In genomic region chr11:122703541-122704272, GRCh38 we compare ENCODE assay signal across 15 cellular contexts. TPM values are rescaled to one million over a fixed set of nuclear protein-coding genes. Genes with fewer than 3 reads are reported as not detected.
DNase-seq lines count a peak whose midpoint lies in the region; ATAC-seq and TF ChIP-seq lines count a peak whose summit lies in the region.
"Had no signal": no experiment of that assay in that cellular context is flagged by ENCODE, and none has a peak within 500 bp of the region (broad histone marks: within the 10 kb centered on the region; RNA-seq: fewer than 3 reads in every experiment).

No MANE protein-coding gene starts in this region.

- H3K79me2 ChIP-seq in DND-41 (ENCODE audit: insufficient read depth, low read length) = peaks cover 90% of the 10 kb centered on the region

- H3K27me3 Mint-ChIP-seq in CD4-positive, CD25-positive, alpha-beta regulatory T cell = no peaks in the 10 kb centered on the region
- H3K27me3 Mint-ChIP-seq in naive B cell = peaks cover 0 to 3% (median 0%) of the 10 kb centered on the region in 3 donors

- H3K36me3 Mint-ChIP-seq in CD4-positive, CD25-positive, alpha-beta regulatory T cell = peaks cover 39% of the 10 kb centered on the region
- H3K36me3 Mint-ChIP-seq in naive B cell = no peaks in the 10 kb centered on the region
- H3K36me3 Mint-ChIP-seq: memory B cell had no signal

- H3K4me1 ChIP-seq in CD4-positive, CD25-positive, alpha-beta regulatory T cell (ENCODE audit: control insufficient read depth, insufficient read depth, low read length, poor library complexity, severe bottlenecking) = peaks cover 32% of the 10 kb centered on the region
- H3K4me1 ChIP-seq in DND-41 (ENCODE audit: insufficient read depth, low read length) = peaks cover 25% of the 10 kb centered on the region

- H3K4me1 Mint-ChIP-seq in CD4-positive, CD25-positive, alpha-beta regulatory T cell = peaks cover 47 to 80% (median 61%) of the 10 kb centered on the region in 4 donors
- H3K4me1 Mint-ChIP-seq in naive B cell = peaks cover 30 to 53% (median 49%) of the 10 kb centered on the region in 3 donors

- H3K27ac Mint-ChIP-seq in CD4-positive, CD25-positive, alpha-beta regulatory T cell = peak overlapping the region; percentile 27 to 95 (median 86)
- peak overlapping the region in 4 of 6 donors; percentile 15 to 60 (median 22) for H3K27ac Mint-ChIP-seq in naive B cell
- H3K27ac Mint-ChIP-seq: memory B cell had no signal

- no peak overlapping the region for H3K4me2 ChIP-seq in DND-41 (ENCODE audit: insufficient read depth, low read length)

- H3K4me3 ChIP-seq in CD4-positive, CD25-positive, alpha-beta regulatory T cell (ENCODE audit: low read depth, low read length) = peak overlapping the region; percentile 45
- H3K4me3 ChIP-seq in DND-41 (ENCODE audit: low read depth in 1 of 2, low read length in 2 of 2) = no peak overlapping the region
- H3K4me3 ChIP-seq: thoracic aorta had no signal

- no peaks in the 10 kb centered on the region for H4K20me1 ChIP-seq in DND-41 (ENCODE audit: insufficient read depth, low read length)

- peak in 1 of 3 donors; percentile 47 for DNase-seq in CD4-positive, CD25-positive, alpha-beta regulatory T cell
- no peak for DNase-seq in DND-41
- peak in 2 of 3 experiments; percentile 30 to 52 for DNase-seq in activated CD8-positive, alpha-beta memory T cell treated with anti-CD3 and anti-CD28 coated beads for 48 hours (ENCODE audit: low read depth in 2 of 3, low spot score in 2 of 3)
- no peak for DNase-seq in naive B cell
- no peak for DNase-seq in SW480 (ENCODE audit: low spot score)
- no peak for DNase-seq in HuH-7.5 (ENCODE audit: low spot score)
- DNase-seq: EL, NCI-H146, nucleus accumbens, OCI-M1, SW 1271 had no signal

- H2AFZ ChIP-seq in DND-41 (ENCODE audit: low read depth, low read length) = no peak overlapping the region

- TF ChIP-seq CTCF in DND-41 (IDR thresholded peaks at IDR 0.05; ENCODE audit: borderline replicate concordance, extremely low read depth, low read length, poor library complexity, severe bottlenecking) = no peak

- no peaks in the 10 kb centered on the region for H3K27me3 ChIP-seq in CD4-positive, CD25-positive, alpha-beta regulatory T cell (ENCODE audit: control insufficient read depth, insufficient read depth, low read length)
- H3K27me3 ChIP-seq in DND-41 (ENCODE audit: insufficient read depth, low read length, poor library complexity) = no peaks in the 10 kb centered on the region

- H3K9ac ChIP-seq in DND-41 (ENCODE audit: low read depth, low read length) = no peak overlapping the region

- H3K36me3 ChIP-seq in CD4-positive, CD25-positive, alpha-beta regulatory T cell (ENCODE audit: control insufficient read depth, insufficient read depth, low read length) = no peaks in the 10 kb centered on the region
- peaks cover 22% of the 10 kb centered on the region for H3K36me3 ChIP-seq in DND-41 (ENCODE audit: insufficient read depth, low read length)
- H3K36me3 ChIP-seq: thoracic aorta had no signal

- peak overlapping the region; percentile 30 for H3K27ac ChIP-seq in CD4-positive, CD25-positive, alpha-beta regulatory T cell (ENCODE audit: insufficient read depth, low read length, poor library complexity, severe bottlenecking)
- H3K27ac ChIP-seq in DND-41 (ENCODE audit: low read length) = peak overlapping the region; percentile 64
- H3K27ac ChIP-seq: epithelial cell of prostate, thoracic aorta had no signal

- H3K4me3 Mint-ChIP-seq in CD4-positive, CD25-positive, alpha-beta regulatory T cell = peak overlapping the region; percentile 52 to 84 (median 74)
- H3K4me3 Mint-ChIP-seq in naive B cell = no peak overlapping the region
- H3K4me3 Mint-ChIP-seq: memory B cell had no signal

- peaks cover 0 to 4% (median 0%) of the 10 kb centered on the region in 7 donors for H3K9me3 Mint-ChIP-seq in CD4-positive, CD25-positive, alpha-beta regulatory T cell
- peaks cover 0 to 3% (median 0%) of the 10 kb centered on the region in 7 donors for H3K9me3 Mint-ChIP-seq in naive B cell
- H3K9me3 Mint-ChIP-seq: memory B cell had no signal

- H3K9me3 ChIP-seq in CD4-positive, CD25-positive, alpha-beta regulatory T cell (ENCODE audit: control insufficient read depth in 2 of 2, low read length in 2 of 2) = no peaks in the 10 kb centered on the region
- H3K9me3 ChIP-seq in DND-41 (ENCODE audit: insufficient read depth, low read length, severe bottlenecking) = no peaks in the 10 kb centered on the region
- H3K9me3 ChIP-seq: thoracic aorta had no signal

- ATAC-seq in CD4-positive, CD25-positive, alpha-beta regulatory T cell (ENCODE audit: low read depth in 2 of 2) = peak; percentile 49 to 72
- ATAC-seq in DND-41 (ENCODE audit: insufficient read depth, low read depth) (no peak), naive B cell (ENCODE audit: low read depth in 2 of 2) (no peak), GM18909 (IDR thresholded peaks at IDR 0.05; ENCODE audit: poor library complexity, unreplicated experiment) (no peak)

RNA-seq across cellular contexts. Expression of gene UBASH3B, which starts 48.2 kb away (rescaled TPM):
- total RNA-seq in CD4-positive, CD25-positive, alpha-beta regulatory T cell = 57.6 TPM
- polyA plus RNA-seq in CD4-positive, CD25-positive, alpha-beta regulatory T cell = 10 to 100 TPM; 14.2 to 21.4 (median 18.1) TPM
- 1 to 10 TPM; 2.2 to 5.5 (median 3.9) TPM for polyA plus RNA-seq in naive B cell (ENCODE audit: low read depth in 6 of 6)

Comparison
In these comparisons a context has a peak if more than half of its experiments do, and no peak if none do; other contexts are left out.
1. ATAC-seq: peak in CD4-positive, CD25-positive, alpha-beta regulatory T cell (2 of 2); none in DND-41 (single experiment), naive B cell (0 of 2) and GM18909 (single experiment).
2. DNase-seq: peak in activated CD8-positive, alpha-beta memory T cell treated with anti-CD3 and anti-CD28 coated beads for 48 hours (2 of 3); none in DND-41 (single experiment), naive B cell (single experiment), SW480 (single experiment) and HuH-7.5 (single experiment).
3. H3K4me3 Mint-ChIP-seq: peak in CD4-positive, CD25-positive, alpha-beta regulatory T cell (4 of 4); none in naive B cell (0 of 8).